In the genomic region with DNA sequence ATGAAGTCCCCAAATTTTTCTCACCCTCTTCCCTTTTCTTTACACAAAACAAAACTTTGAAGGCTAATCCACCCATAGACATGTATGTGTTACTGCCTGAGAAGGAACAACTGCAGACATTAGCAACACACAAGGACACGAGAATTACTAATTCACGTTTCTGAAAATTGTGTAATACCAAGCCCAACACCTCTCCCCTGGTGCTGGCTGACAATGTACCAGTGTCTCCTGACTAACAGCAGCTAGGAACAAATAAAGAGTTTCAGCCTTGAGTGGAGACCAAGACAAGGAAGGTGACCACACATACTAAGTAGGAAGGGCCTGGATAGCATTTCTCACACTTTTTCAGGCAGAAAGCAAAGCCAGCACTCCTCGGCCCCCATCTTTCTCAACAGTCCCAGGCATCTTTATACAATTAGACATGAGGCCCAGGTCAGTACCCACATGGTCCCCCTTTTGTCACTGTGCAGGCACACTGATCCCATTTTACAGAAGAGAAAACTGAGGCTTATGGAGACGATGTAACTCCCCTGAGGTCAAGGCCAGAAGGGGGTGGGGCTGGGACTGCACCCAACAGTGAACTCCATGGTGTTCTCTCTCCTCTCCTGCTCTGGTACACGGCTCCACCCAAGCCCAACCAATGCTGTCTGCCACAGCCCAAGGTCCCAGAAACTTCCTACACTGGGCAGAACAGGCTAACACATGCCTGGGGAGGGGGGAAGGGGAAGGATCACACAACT, we compare ENCODE assay signal across 10 cellular contexts. TPM values are rescaled to one million over a fixed set of nuclear protein-coding genes. Genes with fewer than 3 reads are reported as not detected.
DNase-seq lines count a peak whose midpoint lies in the region; ATAC-seq and TF ChIP-seq lines count a peak whose summit lies in the region.
"Had no signal": no experiment of that assay in that cellular context is flagged by ENCODE, and none has a peak within 500 bp of the region (broad histone marks: within the 10 kb centered on the region; RNA-seq: fewer than 3 reads in every experiment).

No MANE protein-coding gene starts in this region.

- peaks cover 21% of the 10 kb centered on the region for H3K36me3 Mint-ChIP-seq in activated CD4-positive, alpha-beta T cell treated with anti-CD3 and anti-CD28 coated beads for 36 hours (ENCODE audit: low read depth)
- H3K36me3 Mint-ChIP-seq in MCF 10A (ENCODE audit: insufficient read depth, unreplicated experiment), result peaks cover 7% of the 10 kb centered on the region

- no peaks in the 10 kb centered on the region for H3K36me3 ChIP-seq in right lobe of liver
- no peaks in the 10 kb centered on the region for H3K36me3 ChIP-seq in thyroid gland

- H3K9me3 Mint-ChIP-seq in activated CD4-positive, alpha-beta T cell treated with anti-CD3 and anti-CD28 coated beads for 36 hours (ENCODE audit: low read depth), result peaks cover 3% of the 10 kb centered on the region
- no peaks in the 10 kb centered on the region for H3K9me3 Mint-ChIP-seq in MCF 10A (ENCODE audit: unreplicated experiment)

- peak overlapping the region; percentile 77 for H3K27ac Mint-ChIP-seq in activated CD4-positive, alpha-beta T cell treated with anti-CD3 and anti-CD28 coated beads for 36 hours
- peak overlapping the region; percentile 77 for H3K27ac Mint-ChIP-seq in MCF 10A (ENCODE audit: low read depth, unreplicated experiment)

- peak; percentile 37 for DNase-seq in activated CD4-positive, alpha-beta T cell treated with anti-CD3 and anti-CD28 coated beads for 36 hours
- no peak for DNase-seq in activated CD4-positive, alpha-beta T cell treated with anti-CD3 and anti-CD28 coated beads for 1 hour
- DNase-seq in MCF 10A (ENCODE audit: unreplicated experiment), result peak; percentile 81
- peak in 2 of 3 donors; percentile 56 to 66 for DNase-seq in right lobe of liver
- DNase-seq in thyroid gland, result peak; percentile 49 to 66
- DNase-seq: dorsolateral prefrontal cortex, GOT3 had no signal

- CTCF ChIA-PET in activated CD4-positive, alpha-beta T cell treated with anti-CD3 and anti-CD28 coated beads for 36 hours (lab: Charles Lee), result interaction anchor here (1.4 kb wide), 1 partner anchor 9 kb away, joined by 5 read pairs; a partner anchor contains a TSS
- CTCF ChIA-PET in MCF 10A (lab: Yijun Ruan, JAX), result interaction anchor here (1.1 to 1.5 kb wide), 3 partner anchors 32 to 140 kb away, joined by 3 to 5 read pairs (median 4); no protein-coding TSS in a partner anchor

- TF ChIP-seq CTCF in MCF 10A (IDR thresholded peaks at IDR 0.05; ENCODE audit: unreplicated experiment) (no peak), right lobe of liver (IDR thresholded peaks at IDR 0.05) (no peak), thyroid gland (IDR thresholded peaks at IDR 0.05) (no peak)

- H3K4me1 Mint-ChIP-seq in activated CD4-positive, alpha-beta T cell treated with anti-CD3 and anti-CD28 coated beads for 36 hours, result peaks cover 85% of the 10 kb centered on the region
- peaks cover 63% of the 10 kb centered on the region for H3K4me1 Mint-ChIP-seq in MCF 10A (ENCODE audit: insufficient read depth, unreplicated experiment)

- intact Hi-C loops in activated CD4-positive, alpha-beta T cell treated with anti-CD3 and anti-CD28 coated beads for 36 hours (cut with DNase I, micrococcal nuclease), result no loop called here
- intact Hi-C loops in MCF 10A (cut with micrococcal nuclease) (loop anchor here (5.0 kb wide), 1 partner anchor 41 kb away; no protein-coding TSS in a partner anchor), right lobe of liver (cut with DNase I) (loop anchor here in 1 of 2 donors (10.0 kb wide), 1 partner anchor 59 kb away; no protein-coding TSS in a partner anchor), thyroid gland (cut with DNase I) (no loop called here)

- no peaks in the 10 kb centered on the region for H3K27me3 Mint-ChIP-seq in activated CD4-positive, alpha-beta T cell treated with anti-CD3 and anti-CD28 coated beads for 36 hours
- no peaks in the 10 kb centered on the region for H3K27me3 Mint-ChIP-seq in MCF 10A (ENCODE audit: insufficient read depth, unreplicated experiment)

- ATAC-seq in activated CD4-positive, alpha-beta T cell treated with anti-CD3 and anti-CD28 coated beads for 36 hours, result peak; percentile 73
- ATAC-seq in right lobe of liver (peak; percentile 49 to 67 (median 56)), HG03045 (IDR thresholded peaks at IDR 0.05; ENCODE audit: unreplicated experiment) (no peak), GM21526 (IDR thresholded peaks at IDR 0.05; ENCODE audit: low FRiP score, unreplicated experiment) (no peak), GM21367 (IDR thresholded peaks at IDR 0.05; ENCODE audit: unreplicated experiment) (no peak)

- H3K9me3 ChIP-seq in right lobe of liver (no peaks in the 10 kb centered on the region), thyroid gland (no peaks in the 10 kb centered on the region)

- H3K4me3 Mint-ChIP-seq in activated CD4-positive, alpha-beta T cell treated with anti-CD3 and anti-CD28 coated beads for 36 hours, result no peak overlapping the region
- peak overlapping the region; percentile 53 for H3K4me3 Mint-ChIP-seq in MCF 10A (ENCODE audit: unreplicated experiment)

- no peaks in the 10 kb centered on the region for H3K27me3 ChIP-seq in right lobe of liver
- no peaks in the 10 kb centered on the region for H3K27me3 ChIP-seq in thyroid gland
- H3K27me3 ChIP-seq: dorsolateral prefrontal cortex had no signal

- 15% methylated on average over 3 of the region's 5 CpGs for WGBS in right lobe of liver (ENCODE audit: insufficient coverage, low coverage, low lambda C conversion rate, missing lambda C conversion rate)
- WGBS in thyroid gland, 2 donors, result 39 to 50% methylated on average over 5 of the region's 5 CpGs

- H3K4me3 ChIP-seq in right lobe of liver (no peak overlapping the region), thyroid gland (replicated peaks in 1 of 3) (no peak overlapping the region)
- H3K4me3 ChIP-seq: dorsolateral prefrontal cortex had no signal

- H3K4me1 ChIP-seq in right lobe of liver (peaks cover 2 to 82% (median 42%) of the 10 kb centered on the region in 4 donors), thyroid gland (peaks cover 78 to 90% of the 10 kb centered on the region in 2 donors)

- BruUV-seq in MCF 10A (replicated peaks; lab: Mats Ljungman, UMichigan), result no TSS peak

- POLR2A ChIA-PET in activated CD4-positive, alpha-beta T cell treated with anti-CD3 and anti-CD28 coated beads for 36 hours (lab: Charles Lee), result interaction anchor here (1.0 kb wide), 1 partner anchor 20 kb away, joined by 4 read pairs; no protein-coding TSS in a partner anchor
- POLR2A ChIA-PET in MCF 10A (lab: Yijun Ruan, JAX), result interaction anchor here (0.6 to 2.1 kb wide), 12 partner anchors 9 to 84 kb away, joined by 3 to 12 read pairs (median 4); a partner anchor contains a TSS

- TF ChIP-seq POLR2A in right lobe of liver (IDR thresholded peaks at IDR 0.05), result no peak
- no peak for TF ChIP-seq POLR2A in thyroid gland (IDR thresholded peaks at IDR 0.05)

- H3K27ac ChIP-seq in right lobe of liver, result peak overlapping the region in 1 of 3 donors; percentile 78
- no peak overlapping the region for H3K27ac ChIP-seq in thyroid gland

RNA-seq across cellular contexts. Expression of a gene that starts 8.7 kb away (rescaled TPM):
- 100 to 1,000 TPM; 106 to 126 TPM for total RNA-seq in activated CD4-positive, alpha-beta T cell treated with anti-CD3 and anti-CD28 coated beads for 36 hours
- total RNA-seq in MCF 10A (2022), result 167 and 189 TPM in 2 replicates
- total RNA-seq in right lobe of liver, result 10 to 100 TPM; 20.0 to 52.6 (median 40.6) TPM
- 10 to 100 TPM; 20.8 to 78.1 (median 32.4) TPM for total RNA-seq in thyroid gland

RNA-seq across cellular contexts. Expression of a gene that starts 55.9 kb away (rescaled TPM):
- total RNA-seq in activated CD4-positive, alpha-beta T cell treated with anti-CD3 and anti-CD28 coated beads for 36 hours, result 10 to 100 TPM; 47.9 to 54.3 TPM
- 31.1 and 37.8 TPM in 2 replicates for total RNA-seq in MCF 10A (2022)
- total RNA-seq in right lobe of liver, result 10 to 100 TPM in 5 of 6 experiments, 1 to 10 TPM in 1; 10.0 to 20.2 (median 13.3) TPM
- total RNA-seq in thyroid gland, result 10 to 100 TPM; 21.8 to 33.2 (median 26.6) TPM

Comparison
In these comparisons a context has a peak if more than half of its experiments do, and no peak if none do; other contexts are left out.
1. ATAC-seq: peak in activated CD4-positive, alpha-beta T cell treated with anti-CD3 and anti-CD28 coated beads for 36 hours (single experiment) and right lobe of liver (4 of 4); none in HG03045 (single experiment), GM21526 (single experiment) and GM21367 (single experiment).